Comparison of ENCODE assay signal across 1 cellular context in genomic region chr7:100484636-100485114, GRCh38.
TF ChIP-seq lines count a peak whose summit lies in the region.

No MANE protein-coding gene starts in this region.

TF ChIP-seq in GM23338, 12 proteins besides CTCF, POLR2A, EP300 and RAD21:
- TF ChIP-seq, protein P1, sequence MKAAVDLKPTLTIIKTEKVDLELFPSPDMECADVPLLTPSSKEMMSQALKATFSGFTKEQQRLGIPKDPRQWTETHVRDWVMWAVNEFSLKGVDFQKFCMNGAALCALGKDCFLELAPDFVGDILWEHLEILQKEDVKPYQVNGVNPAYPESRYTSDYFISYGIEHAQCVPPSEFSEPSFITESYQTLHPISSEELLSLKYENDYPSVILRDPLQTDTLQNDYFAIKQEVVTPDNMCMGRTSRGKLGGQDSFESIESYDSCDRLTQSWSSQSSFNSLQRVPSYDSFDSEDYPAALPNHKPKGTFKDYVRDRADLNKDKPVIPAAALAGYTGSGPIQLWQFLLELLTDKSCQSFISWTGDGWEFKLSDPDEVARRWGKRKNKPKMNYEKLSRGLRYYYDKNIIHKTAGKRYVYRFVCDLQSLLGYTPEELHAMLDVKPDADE (IDR thresholded peaks at IDR 0.05), result no peak
- no peak for TF ChIP-seq NANOG (IDR thresholded peaks at IDR 0.05; ENCODE audit: borderline replicate concordance)
